ENCODE assay signal across 8 cellular contexts in the genomic region with DNA sequence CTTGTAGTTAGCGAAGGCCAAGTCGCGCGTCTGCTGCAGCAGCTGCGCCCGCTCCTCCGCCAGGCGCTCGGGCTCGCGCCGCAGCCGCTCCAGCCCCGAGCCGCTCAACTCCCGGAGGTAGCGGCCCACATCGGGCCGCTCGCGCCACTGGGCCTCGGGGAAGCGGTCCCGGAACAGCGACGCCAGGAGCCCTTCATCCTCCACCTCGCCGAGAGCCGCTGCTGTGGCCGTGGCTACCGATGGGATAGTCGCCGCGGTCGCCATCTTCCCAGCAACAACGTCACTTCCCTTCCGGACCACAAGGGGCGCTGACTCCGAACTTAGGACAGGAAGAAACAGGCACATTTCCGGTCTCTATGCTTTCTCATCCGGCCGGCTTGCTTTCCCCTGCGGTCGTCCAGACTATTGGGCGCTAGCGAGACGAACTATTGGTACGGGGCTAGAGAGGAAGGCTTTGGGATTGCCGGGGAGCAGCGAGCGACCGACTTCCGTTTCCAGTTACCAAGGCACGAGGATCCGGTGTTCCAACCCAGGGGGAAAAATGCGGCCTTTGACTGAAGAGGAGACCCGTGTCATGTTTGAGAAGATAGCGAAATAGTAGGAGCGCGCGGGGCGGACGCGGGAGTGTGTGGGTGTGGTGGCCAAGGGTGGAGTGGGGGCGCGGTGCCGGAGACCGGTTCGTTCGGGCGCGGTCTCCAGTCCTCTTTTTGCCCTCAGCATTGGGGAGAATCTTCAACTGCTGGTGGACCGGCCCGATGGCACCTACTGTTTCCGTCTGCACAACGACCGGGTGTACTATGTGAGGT. TPM values are rescaled to one million over a fixed set of nuclear protein-coding genes. Genes with fewer than 3 reads are reported as not detected.
DNase-seq lines count a peak whose midpoint lies in the region; ATAC-seq and TF ChIP-seq lines count a peak whose summit lies in the region.

A gene with protein sequence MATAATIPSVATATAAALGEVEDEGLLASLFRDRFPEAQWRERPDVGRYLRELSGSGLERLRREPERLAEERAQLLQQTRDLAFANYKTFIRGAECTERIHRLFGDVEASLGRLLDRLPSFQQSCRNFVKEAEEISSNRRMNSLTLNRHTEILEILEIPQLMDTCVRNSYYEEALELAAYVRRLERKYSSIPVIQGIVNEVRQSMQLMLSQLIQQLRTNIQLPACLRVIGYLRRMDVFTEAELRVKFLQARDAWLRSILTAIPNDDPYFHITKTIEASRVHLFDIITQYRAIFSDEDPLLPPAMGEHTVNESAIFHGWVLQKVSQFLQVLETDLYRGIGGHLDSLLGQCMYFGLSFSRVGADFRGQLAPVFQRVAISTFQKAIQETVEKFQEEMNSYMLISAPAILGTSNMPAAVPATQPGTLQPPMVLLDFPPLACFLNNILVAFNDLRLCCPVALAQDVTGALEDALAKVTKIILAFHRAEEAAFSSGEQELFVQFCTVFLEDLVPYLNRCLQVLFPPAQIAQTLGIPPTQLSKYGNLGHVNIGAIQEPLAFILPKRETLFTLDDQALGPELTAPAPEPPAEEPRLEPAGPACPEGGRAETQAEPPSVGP (minus strand): TSS at position 276 of the 806 bp plus-strand sequence. CDS start 12 bp downstream, at position 264.
A gene (plus strand): TSS at position 484 of the 806 bp plus-strand sequence. CDS start 58 bp downstream, at position 542.

- H3K36me3 ChIP-seq in spleen, result peaks cover 0 to 62% (median 56%) of the 10 kb centered on the region in 6 donors

- no peaks in the 10 kb centered on the region for H3K27me3 ChIP-seq in spleen (replicated peaks in 1 of 7)

- no peaks in the 10 kb centered on the region for H3K9me3 ChIP-seq in spleen

- peak within 1 kb of the TSS; percentile 83 to 97 (median 92) for H3K27ac ChIP-seq in spleen

- ATAC-seq in GM19023 (IDR thresholded peaks at IDR 0.05; ENCODE audit: unreplicated experiment) (peak; percentile 92), HG03280 (IDR thresholded peaks at IDR 0.05; ENCODE audit: unreplicated experiment) (peak; percentile 85)

- intact Hi-C loops in spleen (cut with DNase I; ENCODE audit: low total_unique reads), result no loop called here

- peak; percentile 98 for DNase-seq in AG10803 (ENCODE audit: low read depth)
- peak; percentile 93 for DNase-seq in NCI-H345 treated with DMSO at 0.1 percent for 48 hours (lab: John Stamatoyannopoulos, UW; ENCODE audit: unreplicated experiment)
- peak; percentile 70 to 87 (median 80) for DNase-seq in activated CD4-positive, CD25-positive, alpha-beta regulatory T cell (lab: John Stamatoyannopoulos, UW)
- peak; percentile 89 for DNase-seq in central memory CD4-positive, alpha-beta T cell
- DNase-seq in inferior parietal cortex (ENCODE audit: extremely low spot score), result peak; percentile 98
- DNase-seq in spleen, result peak; percentile 97

- TF ChIP-seq CTCF in AG10803 (conservative IDR thresholded peaks at IDR 0.05; ENCODE audit: low read length), result peak; percentile 80
- TF ChIP-seq CTCF in spleen (IDR thresholded peaks at IDR 0.05 in 8 of 11, conservative IDR thresholded peaks at IDR 0.05 in 3 of 11), result peak; percentile 84 to 98 (median 94)

- peak within 1 kb of the TSS; percentile 92 for H3K4me3 ChIP-seq in AG10803 (ENCODE audit: low read length)
- H3K4me3 ChIP-seq in spleen, result peak within 1 kb of the TSS; percentile 74 to 97 (median 90)

- 0% methylated on average over 47 to 77 of the region's 77 CpGs for WGBS in spleen, 5 donors

- TF ChIP-seq POLR2A in spleen (IDR thresholded peaks at IDR 0.05), result peak in 1 of 3 donors; percentile 14

- peaks cover 21 to 68% (median 38%) of the 10 kb centered on the region in 6 donors for H3K4me1 ChIP-seq in spleen

RNA-seq across cellular contexts. Expression of the first gene that starts in this region (rescaled TPM):
- 10 to 100 TPM; 29.9 to 54.3 (median 38.4) TPM for total RNA-seq in spleen
- 10 to 100 TPM; 13.8 to 21.5 (median 14.5) TPM for polyA plus RNA-seq in spleen

RNA-seq across cellular contexts. Expression of the second gene that starts in this region (rescaled TPM):
- 10 to 100 TPM; 10.2 to 25.0 (median 20.0) TPM for total RNA-seq in spleen
- polyA plus RNA-seq in spleen, result 10 to 100 TPM; 14.0 to 20.6 (median 16.9) TPM

Comparison
In these comparisons a context has a peak if more than half of its experiments do, and no peak if none do; other contexts are left out.
1. Peak in every context shown above with its lines: DNase-seq, ATAC-seq, H3K4me3 ChIP-seq and H3K27ac ChIP-seq.